ENCODE assay signal across 19 cellular contexts in genomic region chr3:79983063-79983561, GRCh38.
"Had no signal": no experiment of that assay in that cellular context is flagged by ENCODE, and none has a peak within 500 bp of the region (broad histone marks: within the 10 kb centered on the region; RNA-seq: fewer than 3 reads in every experiment).

No MANE protein-coding gene starts in this region.

- H3K4me3 ChIP-seq: esophagus squamous epithelium, heart right ventricle, lung, pancreas, right lobe of liver had no signal

- H3K27me3 ChIP-seq: esophagus squamous epithelium, heart right ventricle, neutrophil, pancreas, right lobe of liver had no signal

- H3K36me3 ChIP-seq: esophagus squamous epithelium, heart right ventricle, neutrophil, pancreas, right lobe of liver had no signal

- H3K27ac ChIP-seq: esophagus squamous epithelium, heart right ventricle, neutrophil, pancreas, right lobe of liver had no signal

- H3K9me3 ChIP-seq: esophagus squamous epithelium, heart right ventricle, neutrophil, pancreas, right lobe of liver had no signal

- DNase-seq: activated CD4-positive, alpha-beta memory T cell treated with anti-CD3 and anti-CD28 coated beads, Interleukin-2, amount 10 ng/mL, durations not matched to agents 7 days and 5 days; activated CD4-positive, alpha-beta T cell treated with anti-CD3 and anti-CD28 coated beads for 48 hours; activated CD4-positive, CD25-positive, alpha-beta regulatory T cell; activated naive CD4-positive, alpha-beta T cell treated with anti-CD3 and anti-CD28 coated beads for 36 hours; activated T-cell treated with anti-CD3 and anti-CD28 coated beads, Interleukin-2, amount 50 U/mL, for 1 hour; anterior cingulate cortex; cortex of kidney; effector CD4-positive, alpha-beta T cell; esophagus squamous epithelium; heart right ventricle; immature natural killer cell; left cardiac atrium; pancreas; right lobe of liver; small intestine; stimulated activated CD4-positive, alpha-beta T cell treated with anti-CD3 and anti-CD28 coated beads, Interleukin-4, amount 100 ng/mL, for 1 hour; stimulated activated naive CD8-positive, alpha-beta T cell treated with anti-CD3 and anti-CD28 coated beads, Interleukin-15, amount 100 ng/mL, for 72 hours had no signal

- H3K4me1 ChIP-seq: esophagus squamous epithelium, heart right ventricle, pancreas, right lobe of liver had no signal
